Comparison of ENCODE assay signal across 8 cellular contexts in the genomic region with DNA sequence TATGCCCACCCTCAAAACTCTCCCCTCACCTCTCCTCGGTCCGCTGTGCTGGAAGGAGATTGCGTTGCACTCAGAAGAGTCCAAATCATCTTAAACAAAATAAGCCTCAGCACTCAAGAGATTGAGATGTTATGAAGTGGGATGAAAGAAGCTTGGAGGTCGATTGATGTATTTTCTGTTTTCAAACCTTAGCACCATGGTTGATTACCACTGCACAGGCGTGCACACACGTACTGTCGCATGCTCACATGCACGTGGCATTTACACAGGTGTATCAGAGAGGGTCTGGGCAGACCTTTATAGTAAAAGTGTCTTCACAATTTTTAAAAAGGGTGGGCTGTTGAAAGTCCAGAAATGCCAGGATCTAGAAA. TPM values are rescaled to one million over a fixed set of nuclear protein-coding genes. Genes with fewer than 3 reads are reported as not detected.
DNase-seq lines count a peak whose midpoint lies in the region; ATAC-seq and TF ChIP-seq lines count a peak whose summit lies in the region.

No MANE protein-coding gene starts in this region.

- H3K9me3 ChIP-seq in RWPE2 (ENCODE audit: severe bottlenecking), result no peaks in the 10 kb centered on the region

- DNase-seq in RWPE2 (ENCODE audit: low spot score), result no peak
- no peak for DNase-seq in fibroblast of villous mesenchyme (ENCODE audit: low read depth)
- DNase-seq in skeletal muscle cell (ENCODE audit: low read depth), result no peak
- DNase-seq in stimulated activated CD4-positive, alpha-beta T cell treated with anti-CD3 and anti-CD28 coated beads, Interleukin-12 subunit alpha, Interleukin-12 subunit beta, amount 100 ng/mL, for 4 hours, result no peak
- no peak for DNase-seq in NAMALWA (ENCODE audit: low spot score)
- DNase-seq in NCI-H2196 (lab: John Stamatoyannopoulos, UW; ENCODE audit: unreplicated experiment), result no peak
- no peak for DNase-seq in cerebellar nuclear complex (lab: John Stamatoyannopoulos, UW)

- TF ChIP-seq CTCF in RWPE2 (IDR thresholded peaks at IDR 0.05; ENCODE audit: poor library complexity, severe bottlenecking) (no peak), fibroblast of villous mesenchyme (IDR thresholded peaks at IDR 0.05; ENCODE audit: insufficient read depth, low read depth, low read length) (no peak)

- H3K4me1 ChIP-seq in RWPE2 (ENCODE audit: insufficient read depth, poor library complexity, severe bottlenecking), result peaks cover 14% of the 10 kb centered on the region

- H3K4me3 ChIP-seq in RWPE2 (ENCODE audit: severe bottlenecking) (peak overlapping the region; percentile 41), fibroblast of villous mesenchyme (ENCODE audit: low read depth, low read length) (peak overlapping the region; percentile 89), skeletal muscle cell (ENCODE audit: low read depth, low read length) (peak overlapping the region; percentile 69)

- ATAC-seq in GM19351 (IDR thresholded peaks at IDR 0.05; ENCODE audit: unreplicated experiment) (peak; percentile 8), RWPE2 (ENCODE audit: low read depth) (peak; percentile 7; the same call in 1 of the 3 replicates)

- H3K36me3 ChIP-seq in RWPE2 (ENCODE audit: low read depth), result no peaks in the 10 kb centered on the region; the same call in none of the 2 replicates

- peak overlapping the region; percentile 54 for H3K27ac ChIP-seq in RWPE2 (ENCODE audit: poor library complexity, severe bottlenecking)

- no peaks in the 10 kb centered on the region for H3K27me3 ChIP-seq in RWPE2 (ENCODE audit: insufficient read depth, poor library complexity, severe bottlenecking)

RNA-seq across cellular contexts. Expression of a gene that starts 0.6 kb away (rescaled TPM):
- 11.2 and 12.9 TPM in 2 replicates for total RNA-seq in fibroblast of villous mesenchyme
